ENCODE assay signal across 1 cellular context in genomic region chr10:96921655-96922054, GRCh38.
TF ChIP-seq lines count a peak whose summit lies in the region.

No MANE protein-coding gene starts in this region.

TF ChIP-seq in GM12878, 131 proteins besides CTCF, POLR2A, EP300 and RAD21 (continued from another document):
- no peak for TF ChIP-seq ZNF687 (IDR thresholded peaks at IDR 0.05)
